ENCODE assay signal across 13 cellular contexts in the genomic region with DNA sequence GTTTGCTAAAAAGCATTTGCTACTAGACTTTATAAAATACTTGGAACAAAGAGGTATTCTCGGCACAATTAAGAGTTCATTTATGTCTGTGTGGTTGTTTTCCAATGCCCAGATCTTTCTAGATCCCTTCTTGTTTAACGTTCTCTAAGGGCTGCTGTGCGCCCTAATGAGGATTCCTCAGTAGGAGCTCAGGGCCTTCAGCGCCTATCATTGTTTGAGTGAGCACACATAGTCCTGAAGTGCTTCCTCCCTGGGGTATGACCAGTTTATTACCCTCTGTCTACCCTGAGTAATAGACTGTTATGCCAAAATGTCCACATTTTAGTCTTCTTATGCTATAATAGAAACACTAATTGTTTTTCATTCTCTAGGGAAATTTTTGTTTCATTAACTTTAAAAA.
DNase-seq lines count a peak whose midpoint lies in the region; ATAC-seq, FAIRE-seq and TF ChIP-seq lines count a peak whose summit lies in the region.
"Had no signal": no experiment of that assay in that cellular context is flagged by ENCODE, and none has a peak within 500 bp of the region (broad histone marks: within the 10 kb centered on the region; RNA-seq: fewer than 3 reads in every experiment).

No MANE protein-coding gene starts in this region.

- no peak overlapping the region for H4K91ac ChIP-seq in mesenchymal stem cell (ENCODE audit: low read length)

- no peak overlapping the region for H3K4me2 ChIP-seq in astrocyte (ENCODE audit: low read length)
- H3K4me2 ChIP-seq in mesenchymal stem cell (ENCODE audit: low read length, poor library complexity, severe bottlenecking) = no peak overlapping the region
- H3K4me2 ChIP-seq: BLaER1 had no signal

- H3K9ac ChIP-seq in astrocyte (ENCODE audit: low read length) = no peak overlapping the region
- peak overlapping the region; percentile 78 for H3K9ac ChIP-seq in mesenchymal stem cell (ENCODE audit: low read length)
- H3K9ac ChIP-seq: BLaER1 had no signal

- peaks cover 18% of the 10 kb centered on the region for H3K4me1 Mint-ChIP-seq in astrocyte (ENCODE audit: low read depth, unreplicated experiment)
- H3K4me1 Mint-ChIP-seq: immature natural killer cell had no signal

- no peaks in the 10 kb centered on the region for H3K79me2 ChIP-seq in astrocyte (ENCODE audit: insufficient read depth, low read length)

- H2BK12ac ChIP-seq in mesenchymal stem cell (ENCODE audit: low read length in 2 of 2) = no peak overlapping the region

- WGBS in mesenchymal stem cell = 75% methylated on average over 4 of the region's 4 CpGs
- 82 to 93% methylated on average over 4 of the region's 4 CpGs for WGBS in esophagus squamous epithelium, 2 donors

- no peaks in the 10 kb centered on the region for H3K27me3 Mint-ChIP-seq in astrocyte (ENCODE audit: low read depth, unreplicated experiment)
- H3K27me3 Mint-ChIP-seq: activated CD8-positive, alpha-beta memory T cell treated with anti-CD3 and anti-CD28 coated beads, Interleukin-2, amount 10 ng/mL, durations not matched to agents 7 days and 5 days; activated naive CD8-positive, alpha-beta T cell had no signal

- H3K36me3 ChIP-seq in HEK293 (ENCODE audit: control insufficient read depth in 2 of 2, insufficient read depth in 1 of 2, low read length in 2 of 2) (no peaks in the 10 kb centered on the region), astrocyte (ENCODE audit: insufficient read depth, low read length) (no peaks in the 10 kb centered on the region), mesenchymal stem cell (ENCODE audit: control insufficient read depth in 1 of 2, insufficient read depth in 2 of 2, low read depth in 1 of 2, low read length in 2 of 2) (no peaks in the 10 kb centered on the region), esophagus squamous epithelium (no peaks in the 10 kb centered on the region)
- H3K36me3 ChIP-seq: BLaER1, stomach had no signal

- no peaks in the 10 kb centered on the region for H3K9me3 Mint-ChIP-seq in astrocyte (ENCODE audit: unreplicated experiment)
- H3K9me3 Mint-ChIP-seq: immature natural killer cell had no signal

- no peaks in the 10 kb centered on the region for H3K27me3 ChIP-seq in astrocyte (ENCODE audit: insufficient read depth, low read length)
- no peaks in the 10 kb centered on the region for H3K27me3 ChIP-seq in mesenchymal stem cell (ENCODE audit: control insufficient read depth in 1 of 2, insufficient read depth in 1 of 2, low read length in 2 of 2)
- H3K27me3 ChIP-seq in esophagus squamous epithelium = no peaks in the 10 kb centered on the region
- H3K27me3 ChIP-seq: BLaER1, stomach had no signal

- no peak overlapping the region for H2BK15ac ChIP-seq in mesenchymal stem cell (ENCODE audit: low read depth, poor library complexity, severe bottlenecking)

- H3K14ac ChIP-seq in mesenchymal stem cell (ENCODE audit: low read length in 2 of 2) = no peak overlapping the region

- CTCF ChIA-PET in HEK293 (lab: Yijun Ruan, JAX) = interaction anchor here (0.7 to 2.3 kb wide), 2 partner anchors 20 to 579 kb away, joined by 4 to 10 read pairs; no protein-coding TSS in a partner anchor

- H3K18ac ChIP-seq in mesenchymal stem cell (ENCODE audit: low read depth in 1 of 2, low read length in 2 of 2) = no peak overlapping the region

- H4K20me1 ChIP-seq in astrocyte (ENCODE audit: insufficient read depth, low read length) = no peaks in the 10 kb centered on the region
- H4K20me1 ChIP-seq: BLaER1 had no signal

- intact Hi-C loops in esophagus squamous epithelium (cut with DNase I) = no loop called here

- no peak overlapping the region for H2BK5ac ChIP-seq in mesenchymal stem cell (ENCODE audit: low read depth, low read length, poor library complexity, severe bottlenecking)

- no peaks in the 10 kb centered on the region for H3K79me1 ChIP-seq in mesenchymal stem cell (replicated peaks; ENCODE audit: low read length, poor library complexity, severe bottlenecking)

- peaks cover 1% of the 10 kb centered on the region for H3K36me3 Mint-ChIP-seq in astrocyte (ENCODE audit: low read depth, unreplicated experiment)

- H3K4me3 Mint-ChIP-seq in astrocyte (ENCODE audit: unreplicated experiment) = no peak overlapping the region
- H3K4me3 Mint-ChIP-seq: activated CD8-positive, alpha-beta memory T cell treated with anti-CD3 and anti-CD28 coated beads, Interleukin-2, amount 10 ng/mL, durations not matched to agents 7 days and 5 days; activated naive CD8-positive, alpha-beta T cell; immature natural killer cell had no signal

- FAIRE-seq in D721Med (lab: Jason Lieb, UNC) = peak; percentile 32
- FAIRE-seq in astrocyte (lab: Jason Lieb, UNC) = no peak

- no peak overlapping the region for H3K23ac ChIP-seq in mesenchymal stem cell (ENCODE audit: low read length in 2 of 2)

- H3K27ac ChIP-seq in HEK293 (ENCODE audit: extremely low read depth, low read depth, low read length) (no peak overlapping the region), astrocyte (ENCODE audit: low read depth, low read length) (peak overlapping the region; percentile 62), mesenchymal stem cell (ENCODE audit: low read length, poor library complexity, severe bottlenecking) (no peak overlapping the region), esophagus squamous epithelium (no peak overlapping the region)
- H3K27ac ChIP-seq: BLaER1, stomach had no signal

- H2AFZ ChIP-seq in astrocyte (ENCODE audit: low read depth, low read length) = no peak overlapping the region
- no peak overlapping the region for H2AFZ ChIP-seq in mesenchymal stem cell (ENCODE audit: low read depth, low read length)

- no peak overlapping the region for H2AK5ac ChIP-seq in mesenchymal stem cell (ENCODE audit: low read length, severe bottlenecking)

- no peak for TF ChIP-seq CTCF in D721Med (IDR thresholded peaks at IDR 0.05; ENCODE audit: insufficient read depth, missing control alignments)
- TF ChIP-seq CTCF in HEK293 (tag by site-specific recombination; IDR thresholded peaks at IDR 0.05) = no peak
- TF ChIP-seq CTCF in astrocyte (IDR thresholded peaks at IDR 0.05; ENCODE audit: insufficient read depth, low read depth, low read length) = no peak
- TF ChIP-seq CTCF in esophagus squamous epithelium (IDR thresholded peaks at IDR 0.05) = no peak

- no peak overlapping the region for H3K4ac ChIP-seq in mesenchymal stem cell (ENCODE audit: low read depth in 1 of 2, low read length in 2 of 2)

- DNase-seq in D721Med (ENCODE audit: insufficient read length, low spot score) (no peak), astrocyte (ENCODE audit: low read depth) (peak; percentile 34), mesenchymal stem cell (no peak), esophagus squamous epithelium (lab: John Stamatoyannopoulos, UW) (no peak), D341Med (ENCODE audit: low spot score) (no peak), MV-4-11 (lab: John Stamatoyannopoulos, UW) (no peak)
- DNase-seq: activated CD8-positive, alpha-beta memory T cell treated with anti-CD3 and anti-CD28 coated beads, Interleukin-2, amount 10 ng/mL, durations not matched to agents 7 days and 5 days; immature natural killer cell; stomach had no signal

- no peak for TF ChIP-seq POLR2A in esophagus squamous epithelium (IDR thresholded peaks at IDR 0.05)

- peak overlapping the region; percentile 29 for H3K27ac Mint-ChIP-seq in astrocyte (ENCODE audit: unreplicated experiment)
- H3K27ac Mint-ChIP-seq: activated CD8-positive, alpha-beta memory T cell treated with anti-CD3 and anti-CD28 coated beads, Interleukin-2, amount 10 ng/mL, durations not matched to agents 7 days and 5 days; activated naive CD8-positive, alpha-beta T cell; immature natural killer cell had no signal

- POLR2A ChIA-PET in HEK293 (lab: Yijun Ruan, JAX) = no interaction called here

- H4K8ac ChIP-seq in mesenchymal stem cell (ENCODE audit: low read length) = no peak overlapping the region

- H3K9me3 ChIP-seq in HEK293 (ENCODE audit: control insufficient read depth, insufficient read depth, low read depth, low read length) (no peaks in the 10 kb centered on the region), astrocyte (ENCODE audit: insufficient read depth, low read depth, low read length) (no peaks in the 10 kb centered on the region), mesenchymal stem cell (ENCODE audit: control insufficient read depth, low read length) (no peaks in the 10 kb centered on the region), esophagus squamous epithelium (no peaks in the 10 kb centered on the region)
- H3K9me3 ChIP-seq: BLaER1, stomach had no signal

- ATAC-seq in GM18909 (IDR thresholded peaks at IDR 0.05; ENCODE audit: poor library complexity, unreplicated experiment) = no peak
- ATAC-seq: activated CD8-positive, alpha-beta memory T cell treated with anti-CD3 and anti-CD28 coated beads, Interleukin-2, amount 10 ng/mL, durations not matched to agents 7 days and 5 days had no signal

- no peak overlapping the region for H2BK120ac ChIP-seq in mesenchymal stem cell (ENCODE audit: low read depth, low read length)

- peaks cover 4% of the 10 kb centered on the region for H3K4me1 ChIP-seq in HEK293 (ENCODE audit: control insufficient read depth, insufficient read depth, low read length)
- peaks cover 14% of the 10 kb centered on the region for H3K4me1 ChIP-seq in astrocyte (ENCODE audit: insufficient read depth, low read length)
- H3K4me1 ChIP-seq in mesenchymal stem cell (ENCODE audit: control insufficient read depth, insufficient read depth, low read depth, low read length) = no peaks in the 10 kb centered on the region
- no peaks in the 10 kb centered on the region for H3K4me1 ChIP-seq in esophagus squamous epithelium
- H3K4me1 ChIP-seq: BLaER1, stomach had no signal

- H3K4me3 ChIP-seq in HEK293 (ENCODE audit: low read depth, low read length) (no peak overlapping the region), astrocyte (ENCODE audit: insufficient read depth, low read depth, low read length) (no peak overlapping the region), mesenchymal stem cell (ENCODE audit: insufficient read depth in 1 of 2, low read depth in 1 of 2, low read length in 2 of 2) (no peak overlapping the region), esophagus squamous epithelium (no peak overlapping the region)
- H3K4me3 ChIP-seq: BLaER1, stomach had no signal

TF ChIP-seq in HEK293, 187 proteins besides CTCF, POLR2A, EP300 and RAD21:
- no peak for TF ChIP-seq ZBTB20 (tag by site-specific recombination; IDR thresholded peaks at IDR 0.05)
- TF ChIP-seq ZIC2 (tag by site-specific recombination; IDR thresholded peaks at IDR 0.05) = peak; percentile 63
